Comparison of ENCODE assay signal across 21 cellular contexts in the genomic region with DNA sequence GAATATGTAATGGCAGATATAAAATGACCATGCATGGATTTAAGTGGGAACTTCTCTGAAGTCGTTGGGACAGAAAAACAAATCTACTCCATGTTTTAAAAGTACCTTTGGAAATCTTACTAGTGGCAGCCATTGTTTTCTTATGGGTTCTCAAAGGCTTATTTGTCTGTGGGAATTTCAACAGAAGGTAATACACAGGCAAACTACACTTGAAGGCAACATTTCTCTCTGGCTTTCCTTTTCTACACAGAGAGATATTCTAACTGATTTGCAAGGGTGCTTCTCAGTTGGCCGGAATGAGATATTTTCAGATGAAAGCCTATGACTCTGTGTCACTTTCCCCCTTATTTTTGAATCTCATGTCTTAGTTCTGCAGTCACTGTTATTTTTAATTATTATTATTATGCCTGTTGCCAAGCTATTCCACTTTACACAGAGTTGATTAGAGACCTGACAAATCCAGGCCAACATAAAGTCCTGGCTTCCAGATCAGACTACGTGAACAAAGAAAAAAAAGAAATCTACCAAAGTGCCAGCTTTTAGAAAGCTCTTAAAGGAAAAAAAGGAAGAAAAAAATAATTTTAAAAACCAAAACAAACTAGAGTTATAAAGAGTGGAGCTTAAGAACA. TPM values are rescaled to one million over a fixed set of nuclear protein-coding genes. Genes with fewer than 3 reads are reported as not detected.
A peak's percentile ranks its signal among the peaks of the same experiment; 100 is the strongest.
DNase-seq lines count a peak whose midpoint lies in the region; ATAC-seq and TF ChIP-seq lines count a peak whose summit lies in the region.
"Had no signal": no experiment of that assay in that cellular context is flagged by ENCODE, and none has a peak within 500 bp of the region (broad histone marks: within the 10 kb centered on the region; RNA-seq: fewer than 3 reads in every experiment).

No MANE protein-coding gene starts in this region.

- peak overlapping the region in 8 of 10 donors; percentile 21 to 72 (median 66) for H3K27ac ChIP-seq in heart right ventricle
- H3K27ac ChIP-seq in muscle layer of colon (ENCODE audit: low read depth, low read length): peak overlapping the region; percentile 74
- H3K27ac ChIP-seq in upper lobe of right lung: peak overlapping the region; percentile 75
- no peak overlapping the region for H3K27ac ChIP-seq in prostate gland
- H3K27ac ChIP-seq: breast epithelium, C4-2B, colonic mucosa, SJSA1, suprapubic skin, WERI-Rb-1 had no signal

- DNase-seq in heart right ventricle (no peak), cardiac septum (ENCODE audit: low spot score) (no peak), adipocyte (ENCODE audit: low read depth) (no peak), upper lobe of right lung (no peak), prostate gland (ENCODE audit: low spot score) (no peak)
- no peak for DNase-seq in stimulated activated naive CD4-positive, alpha-beta T cell treated with Interleukin-2 at 50 U/mL for 16 hours (lab: John Stamatoyannopoulos, UW)
- DNase-seq: colonic mucosa; effector memory CD4-positive, alpha-beta T cell; NCI-H2171 treated with DMSO at 0.1 percent for 48 hours; NCI-H526 treated with DMSO at 0.1 percent for 48 hours; nephron progenitor cell; small intestine; stimulated activated CD4-positive, alpha-beta T cell treated with anti-CD3 and anti-CD28 coated beads, Interleukin-1b, Interleukin-23, amount 100 ng/mL, for 48 hours; WERI-Rb-1 had no signal

- WGBS in heart right ventricle, 2 donors: 53 to 60% methylated on average over 3 of the region's 3 CpGs
- WGBS in prostate gland: 75% methylated on average over 3 of the region's 3 CpGs

- H3K36me3 ChIP-seq in heart right ventricle: no peaks in the 10 kb centered on the region
- H3K36me3 ChIP-seq in adipocyte (ENCODE audit: control insufficient read depth, insufficient read depth, low read length, severe bottlenecking): no peaks in the 10 kb centered on the region
- no peaks in the 10 kb centered on the region for H3K36me3 ChIP-seq in muscle layer of colon (ENCODE audit: insufficient read depth, low read length)
- H3K36me3 ChIP-seq in upper lobe of right lung: no peaks in the 10 kb centered on the region
- no peaks in the 10 kb centered on the region for H3K36me3 ChIP-seq in prostate gland
- H3K36me3 ChIP-seq: breast epithelium, colonic mucosa, SJSA1, suprapubic skin, WERI-Rb-1 had no signal

- ATAC-seq in heart right ventricle (peak in 6 of 8 donors; percentile 34 to 70 (median 48)), upper lobe of right lung (no peak), HG03520 (IDR thresholded peaks at IDR 0.05; ENCODE audit: unreplicated experiment) (no peak)
- ATAC-seq: HCT116 had no signal

- no peak for TF ChIP-seq CTCF in heart right ventricle (IDR thresholded peaks at IDR 0.05)
- TF ChIP-seq CTCF in upper lobe of right lung (IDR thresholded peaks at IDR 0.05): no peak
- TF ChIP-seq CTCF in prostate gland (IDR thresholded peaks at IDR 0.05): no peak

- H3K4me3 ChIP-seq in heart right ventricle: no peak overlapping the region
- no peak overlapping the region for H3K4me3 ChIP-seq in adipocyte (ENCODE audit: low read length)
- H3K4me3 ChIP-seq in muscle layer of colon (ENCODE audit: low read depth in 1 of 2, low read length in 2 of 2): no peak overlapping the region
- H3K4me3 ChIP-seq in upper lobe of right lung: no peak overlapping the region
- H3K4me3 ChIP-seq in prostate gland: no peak overlapping the region
- H3K4me3 ChIP-seq: breast epithelium, colonic mucosa, SJSA1, suprapubic skin had no signal

- no peaks in the 10 kb centered on the region for H3K27me3 ChIP-seq in heart right ventricle
- no peaks in the 10 kb centered on the region for H3K27me3 ChIP-seq in adipocyte (replicated peaks; ENCODE audit: control insufficient read depth, insufficient read depth, low read length)
- no peaks in the 10 kb centered on the region for H3K27me3 ChIP-seq in muscle layer of colon (ENCODE audit: control insufficient read depth in 1 of 2, insufficient read depth in 2 of 2, low read length in 2 of 2)
- no peaks in the 10 kb centered on the region for H3K27me3 ChIP-seq in upper lobe of right lung
- H3K27me3 ChIP-seq in prostate gland (replicated peaks; ENCODE audit: insufficient read depth): no peaks in the 10 kb centered on the region
- H3K27me3 ChIP-seq: breast epithelium, colonic mucosa, suprapubic skin had no signal

- H3K9ac ChIP-seq in adipocyte (ENCODE audit: low read length) (peak overlapping the region; percentile 61), muscle layer of colon (ENCODE audit: low read length) (peak overlapping the region; percentile 33)

- intact Hi-C loops in heart right ventricle (cut with DNase I) (loop anchor here in 8 of 10 donors (5.0 to 10.0 kb wide), 6 partner anchors 103 to 536 kb away; a partner anchor contains a TSS), cardiac septum (cut with DNase I) (loop anchor here (5.0 to 10.0 kb wide), 4 partner anchors 103 to 536 kb away; a partner anchor contains a TSS), upper lobe of right lung (cut with DNase I) (no loop called here), prostate gland (cut with DNase I) (loop anchor here (5.0 kb wide), 2 partner anchors 103 to 368 kb away; a partner anchor contains a TSS)

- TF ChIP-seq POLR2A in prostate gland (IDR thresholded peaks at IDR 0.05): no peak

- H3K4me1 ChIP-seq in heart right ventricle: peaks cover 0 to 64% (median 44%) of the 10 kb centered on the region in 9 donors
- H3K4me1 ChIP-seq in adipocyte (ENCODE audit: control insufficient read depth, insufficient read depth, low read length): peaks cover 50% of the 10 kb centered on the region
- H3K4me1 ChIP-seq in muscle layer of colon (ENCODE audit: insufficient read depth, low read length): peaks cover 48% of the 10 kb centered on the region
- H3K4me1 ChIP-seq in upper lobe of right lung: peaks cover 31% of the 10 kb centered on the region
- H3K4me1 ChIP-seq in prostate gland (replicated peaks): no peaks in the 10 kb centered on the region
- H3K4me1 ChIP-seq: breast epithelium, SJSA1 had no signal

- no peaks in the 10 kb centered on the region for H3K9me3 ChIP-seq in heart right ventricle
- no peaks in the 10 kb centered on the region for H3K9me3 ChIP-seq in adipocyte (ENCODE audit: control insufficient read depth, low read length)
- H3K9me3 ChIP-seq in muscle layer of colon (ENCODE audit: low read length): no peaks in the 10 kb centered on the region
- H3K9me3 ChIP-seq in upper lobe of right lung: no peaks in the 10 kb centered on the region
- no peaks in the 10 kb centered on the region for H3K9me3 ChIP-seq in prostate gland
- H3K9me3 ChIP-seq: breast epithelium, colonic mucosa, SJSA1, suprapubic skin had no signal

RNA-seq across cellular contexts. Expression of a gene that starts 18.9 kb away (rescaled TPM):
- total RNA-seq in heart right ventricle (100 to 1,000 TPM; 117 to 147 (median 124) TPM), cardiac septum (136 TPM), upper lobe of right lung (128 TPM), prostate gland (100 to 1,000 TPM in 1 of 2 donors, 10 to 100 TPM in 1; 68.7 to 135 TPM)
- 100 to 1,000 TPM; 131 to 150 TPM for polyA plus RNA-seq in heart right ventricle

RNA-seq across cellular contexts. Expression of a gene that starts 39.4 kb away (rescaled TPM):
- total RNA-seq in heart right ventricle: 10 to 100 TPM; 40.2 to 60.0 (median 47.9) TPM
- polyA plus RNA-seq in heart right ventricle: 10 to 100 TPM; 28.4 to 49.1 TPM
- total RNA-seq in cardiac septum: 61.4 TPM
- 84.5 TPM for total RNA-seq in upper lobe of right lung
- total RNA-seq in prostate gland: 100 to 1,000 TPM in 1 of 2 donors, 10 to 100 TPM in 1; 77.7 to 145 TPM

Comparison
In these comparisons a context has a peak if more than half of its experiments do, and no peak if none do; other contexts are left out.
1. ATAC-seq: peak in heart right ventricle (6 of 8); none in upper lobe of right lung (single experiment) and HG03520 (single experiment).
2. H3K27ac ChIP-seq: peak in heart right ventricle (8 of 10), muscle layer of colon (single experiment) and upper lobe of right lung (single experiment); none in prostate gland (0 of 2).